In the genomic region with DNA sequence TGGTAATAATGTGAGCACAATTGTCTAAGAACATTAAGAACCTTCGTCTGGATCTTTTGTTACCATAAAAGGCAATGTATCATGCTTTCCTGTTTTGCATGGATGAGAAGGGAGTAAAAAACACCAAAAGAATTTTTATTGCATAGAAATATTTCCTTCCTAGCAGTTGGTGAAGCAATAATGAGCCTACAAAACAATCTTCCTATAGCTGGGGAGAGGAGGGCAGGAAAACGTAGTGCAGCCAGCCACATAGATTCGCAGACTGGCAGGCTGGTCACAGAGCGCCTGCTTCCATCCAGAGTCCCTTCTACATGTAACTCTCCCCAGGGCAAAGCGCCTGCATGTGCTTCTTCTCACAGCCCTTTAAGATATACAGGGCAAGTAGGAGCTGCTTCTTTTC, we compare ENCODE assay signal across 13 cellular contexts.
DNase-seq lines count a peak whose midpoint lies in the region; ATAC-seq, FAIRE-seq and TF ChIP-seq lines count a peak whose summit lies in the region.
"Had no signal": no experiment of that assay in that cellular context is flagged by ENCODE, and none has a peak within 500 bp of the region (broad histone marks: within the 10 kb centered on the region; RNA-seq: fewer than 3 reads in every experiment).

No MANE protein-coding gene starts in this region.

- peaks cover 10% of the 10 kb centered on the region; the same call in 1 of the 2 replicates for H3K4me1 ChIP-seq in HEK293 (ENCODE audit: control insufficient read depth, insufficient read depth, low read length)
- H3K4me1 ChIP-seq in astrocyte (ENCODE audit: insufficient read depth, low read length): peaks cover 12% of the 10 kb centered on the region
- H3K4me1 ChIP-seq: Peyer's patch had no signal

- no peak overlapping the region for H3K4me3 Mint-ChIP-seq in astrocyte (ENCODE audit: unreplicated experiment)

- no peak overlapping the region for H3K4me2 ChIP-seq in astrocyte (ENCODE audit: low read length)

- DNase-seq in astrocyte (ENCODE audit: low read depth) (peak; percentile 36), islet precursor cell (peak; percentile 64), superior temporal gyrus (ENCODE audit: extremely low spot score) (peak; percentile 44), left cardiac atrium (no peak), C1 segment of cervical spinal cord (lab: John Stamatoyannopoulos, UW) (no peak)
- DNase-seq in activated CD4-positive, alpha-beta T cell treated with anti-CD3 and anti-CD28 coated beads for 1 hour: no peak
- DNase-seq: activated CD4-positive, alpha-beta T cell treated with anti-CD3 and anti-CD28 coated beads for 48 hours; NCI-H1417 treated with DMSO at 0.1 percent for 48 hours had no signal

- no peak for ATAC-seq in left cardiac atrium
- ATAC-seq in HG03439 (IDR thresholded peaks at IDR 0.05; ENCODE audit: unreplicated experiment): no peak
- ATAC-seq: activated naive CD4-positive, alpha-beta T cell treated with anti-CD3 and anti-CD28 coated beads, Interleukin-2, amount 50 U/mL, for 72 hours; esophagus mucosa had no signal

- CTCF ChIA-PET in HEK293 (lab: Yijun Ruan, JAX): no interaction called here

- H3K36me3 ChIP-seq in HEK293 (ENCODE audit: control insufficient read depth in 2 of 2, insufficient read depth in 1 of 2, low read length in 2 of 2) (no peaks in the 10 kb centered on the region), astrocyte (ENCODE audit: insufficient read depth, low read length) (no peaks in the 10 kb centered on the region)
- H3K36me3 ChIP-seq: Peyer's patch had no signal

- H3K9me3 ChIP-seq in HEK293 (ENCODE audit: control insufficient read depth, insufficient read depth, low read depth, low read length) (no peaks in the 10 kb centered on the region), astrocyte (ENCODE audit: insufficient read depth, low read depth, low read length) (no peaks in the 10 kb centered on the region)
- H3K9me3 ChIP-seq: Peyer's patch had no signal

- H3K4me1 Mint-ChIP-seq in astrocyte (ENCODE audit: low read depth, unreplicated experiment): peaks cover 44% of the 10 kb centered on the region

- no peaks in the 10 kb centered on the region for H3K27me3 ChIP-seq in astrocyte (ENCODE audit: insufficient read depth, low read length)
- H3K27me3 ChIP-seq: Peyer's patch had no signal

- no peaks in the 10 kb centered on the region for H4K20me1 ChIP-seq in astrocyte (ENCODE audit: insufficient read depth, low read length)

- H3K36me3 Mint-ChIP-seq in astrocyte (ENCODE audit: low read depth, unreplicated experiment): no peaks in the 10 kb centered on the region
- H3K36me3 Mint-ChIP-seq: activated naive CD4-positive, alpha-beta T cell treated with anti-CD3 and anti-CD28 coated beads, Interleukin-2, amount 50 U/mL, for 72 hours had no signal

- no peak for FAIRE-seq in astrocyte (lab: Jason Lieb, UNC)

- H3K4me3 ChIP-seq in HEK293 (ENCODE audit: low read depth, low read length) (no peak overlapping the region), astrocyte (ENCODE audit: insufficient read depth, low read depth, low read length) (no peak overlapping the region)
- H3K4me3 ChIP-seq: Peyer's patch had no signal

- no peaks in the 10 kb centered on the region for H3K9me3 Mint-ChIP-seq in astrocyte (ENCODE audit: unreplicated experiment)
- H3K9me3 Mint-ChIP-seq: activated naive CD4-positive, alpha-beta T cell treated with anti-CD3 and anti-CD28 coated beads, Interleukin-2, amount 50 U/mL, for 72 hours had no signal

- intact Hi-C loops in left cardiac atrium (cut with DNase I): no loop called here

- no peak for TF ChIP-seq CTCF in HEK293 (tag by site-specific recombination; IDR thresholded peaks at IDR 0.05)
- TF ChIP-seq CTCF in astrocyte (IDR thresholded peaks at IDR 0.05; ENCODE audit: insufficient read depth, low read depth, low read length): no peak

- H2AFZ ChIP-seq in astrocyte (ENCODE audit: low read depth, low read length): no peak overlapping the region

- H3K27me3 Mint-ChIP-seq in astrocyte (ENCODE audit: low read depth, unreplicated experiment): no peaks in the 10 kb centered on the region

- H3K27ac ChIP-seq in HEK293 (ENCODE audit: extremely low read depth, low read depth, low read length) (no peak overlapping the region), astrocyte (ENCODE audit: low read depth, low read length) (no peak overlapping the region)

- H3K9ac ChIP-seq in astrocyte (ENCODE audit: low read length): no peak overlapping the region

- POLR2A ChIA-PET in HEK293 (lab: Yijun Ruan, JAX): no interaction called here

- no peaks in the 10 kb centered on the region for H3K79me2 ChIP-seq in astrocyte (ENCODE audit: insufficient read depth, low read length)

- H3K27ac Mint-ChIP-seq in astrocyte (ENCODE audit: unreplicated experiment): peak overlapping the region; percentile 73

TF ChIP-seq in HEK293, 187 proteins besides CTCF, POLR2A, EP300 and RAD21:
- TF ChIP-seq ZNF830 (tag by site-specific recombination; IDR thresholded peaks at IDR 0.05; ENCODE audit: low read depth) (no peak), ZNF221 (tag by site-specific recombination; IDR thresholded peaks at IDR 0.05; ENCODE audit: borderline replicate concordance) (no peak), ZNF280D (tag by site-specific recombination; IDR thresholded peaks at IDR 0.05) (no peak), ZNF292 (tag by site-specific recombination; IDR thresholded peaks at IDR 0.05; ENCODE audit: borderline replicate concordance, low read depth) (no peak), ZNF157 (tag by site-specific recombination; IDR thresholded peaks at IDR 0.05) (no peak), ZBTB48 (tag by site-specific recombination; IDR thresholded peaks at IDR 0.05) (no peak), ZBTB17 (tag by site-specific recombination; IDR thresholded peaks at IDR 0.05) (0 out of 2 replicates have a peak, but pooled peaks have one; percentile 12), ZNF76 (tag by site-specific recombination; IDR thresholded peaks at IDR 0.05; ENCODE audit: borderline replicate concordance, low read depth) (no peak), ZNF488 (tag by site-specific recombination; IDR thresholded peaks at IDR 0.05) (no peak)

Comparison
In these comparisons a context has a peak if more than half of its experiments do, and no peak if none do; other contexts are left out.
1. DNase-seq: peak in astrocyte (single experiment), islet precursor cell (single experiment) and superior temporal gyrus (single experiment); none in activated CD4-positive, alpha-beta T cell treated with anti-CD3 and anti-CD28 coated beads for 1 hour (single experiment), left cardiac atrium (single experiment) and C1 segment of cervical spinal cord (0 of 14).